In the genomic region with DNA sequence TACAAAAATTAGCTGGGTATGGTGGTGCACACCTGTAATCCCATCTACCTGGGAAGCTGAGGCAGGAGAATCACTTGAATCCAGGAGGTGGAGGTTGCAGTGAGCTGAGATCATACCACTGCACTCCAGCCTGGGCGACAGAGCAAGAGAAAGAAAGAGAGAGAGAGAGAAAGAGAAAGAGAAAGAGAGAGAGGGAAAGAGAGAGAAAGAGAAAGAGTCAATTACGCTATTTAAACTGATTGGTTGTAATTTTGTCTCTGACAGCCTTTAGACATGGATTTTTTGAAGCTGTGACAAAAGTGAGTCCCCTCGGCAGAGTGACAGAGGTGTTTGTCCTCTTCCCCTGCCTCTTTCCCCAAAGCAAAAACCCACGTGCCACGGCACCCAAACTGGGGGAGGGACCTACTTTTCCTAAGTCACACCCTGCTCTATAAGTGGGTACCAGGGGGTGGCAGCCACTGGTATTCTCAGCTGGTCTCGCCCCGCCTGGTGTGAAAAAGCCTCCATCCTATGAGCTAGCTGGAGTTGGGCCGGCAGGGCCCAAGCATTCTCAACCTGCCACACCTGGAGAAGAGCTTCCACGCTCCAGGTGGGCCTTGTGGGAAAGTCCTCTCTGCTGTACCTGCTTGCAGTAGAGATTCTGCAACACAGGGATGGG, we compare ENCODE assay signal across 1 cellular context.
TF ChIP-seq lines count a peak whose summit lies in the region.

No MANE protein-coding gene starts in this region.

TF ChIP-seq in HEK293, 187 proteins besides CTCF, POLR2A, EP300 and RAD21 (continued from another document):
- TF ChIP-seq PRDM10 (tag by site-specific recombination; IDR thresholded peaks at IDR 0.05) (0 out of 2 replicates have a peak, but pooled peaks have one; percentile 19), PRDM1 (tag by site-specific recombination; IDR thresholded peaks at IDR 0.05) (peak; percentile 83)
